In genomic region chrX:2672084-2672483, GRCh38 we compare ENCODE assay signal across 34 cellular contexts.
"Had no signal": no experiment of that assay in that cellular context is flagged by ENCODE, and none has a peak within 500 bp of the region (broad histone marks: within the 10 kb centered on the region; RNA-seq: fewer than 3 reads in every experiment).

No MANE protein-coding gene starts in this region.

- DNase-seq: activated CD4-positive, alpha-beta memory T cell treated with anti-CD3 and anti-CD28 coated beads, Interleukin-2, amount 10 ng/mL, durations not matched to agents 7 days and 5 days; activated CD4-positive, alpha-beta T cell treated with anti-CD3 and anti-CD28 coated beads for 1 hour; activated CD4-positive, alpha-beta T cell treated with anti-CD3 and anti-CD28 coated beads for 36 hours; activated CD4-positive, alpha-beta T cell treated with anti-CD3 and anti-CD28 coated beads for 48 hours; activated CD4-positive, alpha-beta T cell treated with anti-CD3 and anti-CD28 coated beads, Interleukin-2, amount 10 ng/mL, durations not matched to agents 7 days and 5 days; activated CD4-positive, alpha-beta T cell treated with anti-CD3 and anti-CD28 coated beads, Interleukin-2, amount 50 U/mL, for 48 hours; activated CD4-positive, CD25-positive, alpha-beta regulatory T cell; activated CD8-positive, alpha-beta memory T cell treated with anti-CD3 and anti-CD28 coated beads for 24 hours; activated CD8-positive, alpha-beta memory T cell treated with anti-CD3 and anti-CD28 coated beads, Interleukin-2, amount 10 ng/mL, durations not matched to agents 7 days and 5 days; activated CD8-positive, alpha-beta memory T cell treated with anti-CD3 and anti-CD28 coated beads, Interleukin-2, amount 50 U/mL, for 48 hours; activated CD8-positive, alpha-beta T cell treated with anti-CD3 and anti-CD28 coated beads, Interleukin-2, amount 10 ng/mL, durations not matched to agents 7 days and 5 days; activated effector memory CD4-positive, alpha-beta T cell treated with Interleukin-2 at 50 U/mL for 16 hours; activated gamma-delta T cell; activated naive CD4-positive, alpha-beta T cell treated with anti-CD3 and anti-CD28 coated beads, Interleukin-2, amount 10 ng/mL, durations not matched to agents 7 days and 5 days; activated naive CD4-positive, alpha-beta T cell treated with Interleukin-2 at 50 U/mL for 16 hours; activated naive CD8-positive, alpha-beta T cell treated with anti-CD3 and anti-CD28 coated beads, Interleukin-2, amount 10 ng/mL, durations not matched to agents 7 days and 5 days; activated naive CD8-positive, alpha-beta T cell treated with anti-CD3 and anti-CD28 coated beads, Interleukin-2, amount 50 U/mL, for 24 hours; activated T-cell treated with anti-CD3 and anti-CD28 coated beads, Interleukin-2, amount 50 U/mL, for 24 hours; activated T-cell treated with anti-CD3 and anti-CD28 coated beads, Interleukin-2, amount 50 U/mL, for 48 hours; amygdala; anterior cingulate cortex; caudate nucleus; cerebellar nuclear complex; T-helper 1 cell; T-helper 2 cell; T-helper 9 cell had no signal

- H3K27ac Mint-ChIP-seq: activated CD4-positive, alpha-beta memory T cell treated with anti-CD3 and anti-CD28 coated beads, Interleukin-2, amount 10 ng/mL, durations not matched to agents 7 days and 5 days; activated CD4-positive, alpha-beta T cell treated with anti-CD3 and anti-CD28 coated beads for 36 hours; activated CD4-positive, alpha-beta T cell treated with anti-CD3 and anti-CD28 coated beads, Interleukin-2, amount 10 ng/mL, durations not matched to agents 7 days and 5 days; activated CD8-positive, alpha-beta memory T cell treated with anti-CD3 and anti-CD28 coated beads, Interleukin-2, amount 10 ng/mL, durations not matched to agents 7 days and 5 days; activated CD8-positive, alpha-beta T cell treated with anti-CD3 and anti-CD28 coated beads, Interleukin-2, amount 10 ng/mL, durations not matched to agents 7 days and 5 days; activated naive CD4-positive, alpha-beta T cell treated with anti-CD3 and anti-CD28 coated beads, Interleukin-2, amount 10 ng/mL, durations not matched to agents 7 days and 5 days; activated naive CD4-positive, alpha-beta T cell treated with anti-CD3 and anti-CD28 coated beads, Interleukin-2, amount 50 U/mL, for 24 hours; activated naive CD8-positive, alpha-beta T cell; activated naive CD8-positive, alpha-beta T cell treated with anti-CD3 and anti-CD28 coated beads, Interleukin-2, amount 10 ng/mL, durations not matched to agents 7 days and 5 days; activated naive CD8-positive, alpha-beta T cell treated with anti-CD3 and anti-CD28 coated beads, Interleukin-2, amount 50 U/mL, for 24 hours; activated T-cell treated with anti-CD3 and anti-CD28 coated beads, Interleukin-2, amount 50 U/mL, for 24 hours; activated T-helper 2 cell treated with anti-CD3 and anti-CD28 coated beads, Interferon-gamma antibody, Interleukin-2, Interleukin-4, amounts not matched to agents 10 μg/mL and 5 μg/mL and 100 μg/mL, durations not matched to agents 14 hours and 24 hours and 36 hours; brain; T-helper 1 cell treated with Interleukin-12 subunit alpha and Interleukin-12 subunit beta and Interleukin-4 antibody, amounts not matched to agents 30 μg/mL and 1 μg/mL, for 36 hours; T-helper 2 cell treated with Interferon-gamma antibody and Interleukin-4, amounts not matched to agents 5 μg/mL and 100 μg/mL, for 36 hours; WTC11 had no signal

- H3K36me3 Mint-ChIP-seq: activated CD8-positive, alpha-beta memory T cell treated with anti-CD3 and anti-CD28 coated beads, Interleukin-2, amount 10 ng/mL, durations not matched to agents 7 days and 5 days; activated naive CD4-positive, alpha-beta T cell treated with anti-CD3 and anti-CD28 coated beads, Interleukin-2, amount 10 ng/mL, durations not matched to agents 7 days and 5 days; activated naive CD8-positive, alpha-beta T cell treated with anti-CD3 and anti-CD28 coated beads, Interleukin-2, amount 10 ng/mL, durations not matched to agents 7 days and 5 days; brain had no signal

- H3K9me3 Mint-ChIP-seq: activated CD4-positive, alpha-beta memory T cell treated with anti-CD3 and anti-CD28 coated beads, Interleukin-2, amount 10 ng/mL, durations not matched to agents 7 days and 5 days; activated CD4-positive, alpha-beta T cell treated with anti-CD3 and anti-CD28 coated beads, Interleukin-2, amount 10 ng/mL, durations not matched to agents 7 days and 5 days; activated naive CD4-positive, alpha-beta T cell treated with anti-CD3 and anti-CD28 coated beads, Interleukin-2, amount 10 ng/mL, durations not matched to agents 7 days and 5 days; activated naive CD4-positive, alpha-beta T cell treated with anti-CD3 and anti-CD28 coated beads, Interleukin-2, amount 50 U/mL, for 24 hours; activated naive CD8-positive, alpha-beta T cell treated with anti-CD3 and anti-CD28 coated beads, Interleukin-2, amount 50 U/mL, for 24 hours; activated T-cell treated with anti-CD3 and anti-CD28 coated beads, Interleukin-2, amount 50 U/mL, for 24 hours; activated T-helper 2 cell treated with anti-CD3 and anti-CD28 coated beads, Interferon-gamma antibody, Interleukin-2, Interleukin-4, amounts not matched to agents 10 μg/mL and 5 μg/mL and 100 μg/mL, durations not matched to agents 14 hours and 24 hours and 36 hours; central memory CD8-positive, alpha-beta T cell; T-helper 1 cell treated with Interleukin-12 subunit alpha and Interleukin-12 subunit beta and Interleukin-4 antibody, amounts not matched to agents 30 μg/mL and 1 μg/mL, for 36 hours; T-helper 2 cell treated with Interferon-gamma antibody and Interleukin-4, amounts not matched to agents 5 μg/mL and 100 μg/mL, for 36 hours had no signal

- H3K4me3 Mint-ChIP-seq: activated CD4-positive, alpha-beta memory T cell treated with anti-CD3 and anti-CD28 coated beads, Interleukin-2, amount 10 ng/mL, durations not matched to agents 7 days and 5 days; activated CD4-positive, alpha-beta T cell treated with anti-CD3 and anti-CD28 coated beads for 36 hours; activated CD4-positive, alpha-beta T cell treated with anti-CD3 and anti-CD28 coated beads, Interleukin-2, amount 10 ng/mL, durations not matched to agents 7 days and 5 days; activated CD8-positive, alpha-beta memory T cell treated with anti-CD3 and anti-CD28 coated beads, Interleukin-2, amount 10 ng/mL, durations not matched to agents 7 days and 5 days; activated CD8-positive, alpha-beta T cell treated with anti-CD3 and anti-CD28 coated beads, Interleukin-2, amount 10 ng/mL, durations not matched to agents 7 days and 5 days; activated naive CD4-positive, alpha-beta T cell treated with anti-CD3 and anti-CD28 coated beads, Interleukin-2, amount 10 ng/mL, durations not matched to agents 7 days and 5 days; activated naive CD4-positive, alpha-beta T cell treated with anti-CD3 and anti-CD28 coated beads, Interleukin-2, amount 50 U/mL, for 24 hours; activated naive CD8-positive, alpha-beta T cell; activated naive CD8-positive, alpha-beta T cell treated with anti-CD3 and anti-CD28 coated beads, Interleukin-2, amount 10 ng/mL, durations not matched to agents 7 days and 5 days; activated naive CD8-positive, alpha-beta T cell treated with anti-CD3 and anti-CD28 coated beads, Interleukin-2, amount 50 U/mL, for 24 hours; activated T-cell treated with anti-CD3 and anti-CD28 coated beads, Interleukin-2, amount 50 U/mL, for 24 hours; brain; central memory CD8-positive, alpha-beta T cell; T-helper 1 cell treated with Interleukin-12 subunit alpha and Interleukin-12 subunit beta and Interleukin-4 antibody, amounts not matched to agents 30 μg/mL and 1 μg/mL, for 36 hours; T-helper 2 cell treated with Interferon-gamma antibody and Interleukin-4, amounts not matched to agents 5 μg/mL and 100 μg/mL, for 36 hours; WTC11 had no signal

- H3K4me1 Mint-ChIP-seq: activated CD4-positive, alpha-beta T cell treated with anti-CD3 and anti-CD28 coated beads for 36 hours; activated CD4-positive, alpha-beta T cell treated with anti-CD3 and anti-CD28 coated beads, Interleukin-2, amount 10 ng/mL, durations not matched to agents 7 days and 5 days; activated CD8-positive, alpha-beta memory T cell treated with anti-CD3 and anti-CD28 coated beads, Interleukin-2, amount 10 ng/mL, durations not matched to agents 7 days and 5 days; activated naive CD4-positive, alpha-beta T cell treated with anti-CD3 and anti-CD28 coated beads, Interleukin-2, amount 10 ng/mL, durations not matched to agents 7 days and 5 days; activated naive CD4-positive, alpha-beta T cell treated with anti-CD3 and anti-CD28 coated beads, Interleukin-2, amount 50 U/mL, for 24 hours; activated naive CD8-positive, alpha-beta T cell treated with anti-CD3 and anti-CD28 coated beads, Interleukin-2, amount 50 U/mL, for 24 hours; central memory CD8-positive, alpha-beta T cell; WTC11 had no signal

- H3K27me3 Mint-ChIP-seq: activated CD4-positive, alpha-beta memory T cell treated with anti-CD3 and anti-CD28 coated beads, Interleukin-2, amount 10 ng/mL, durations not matched to agents 7 days and 5 days; activated CD4-positive, alpha-beta T cell treated with anti-CD3 and anti-CD28 coated beads for 36 hours; activated CD4-positive, alpha-beta T cell treated with anti-CD3 and anti-CD28 coated beads, Interleukin-2, amount 10 ng/mL, durations not matched to agents 7 days and 5 days; activated CD8-positive, alpha-beta memory T cell treated with anti-CD3 and anti-CD28 coated beads, Interleukin-2, amount 10 ng/mL, durations not matched to agents 7 days and 5 days; activated naive CD4-positive, alpha-beta T cell treated with anti-CD3 and anti-CD28 coated beads, Interleukin-2, amount 10 ng/mL, durations not matched to agents 7 days and 5 days; activated naive CD4-positive, alpha-beta T cell treated with anti-CD3 and anti-CD28 coated beads, Interleukin-2, amount 50 U/mL, for 24 hours; activated naive CD8-positive, alpha-beta T cell; activated naive CD8-positive, alpha-beta T cell treated with anti-CD3 and anti-CD28 coated beads, Interleukin-2, amount 10 ng/mL, durations not matched to agents 7 days and 5 days; activated naive CD8-positive, alpha-beta T cell treated with anti-CD3 and anti-CD28 coated beads, Interleukin-2, amount 50 U/mL, for 24 hours; activated T-cell treated with anti-CD3 and anti-CD28 coated beads, Interleukin-2, amount 50 U/mL, for 24 hours; central memory CD8-positive, alpha-beta T cell had no signal
